In genomic region chr1:32918166-32918565, GRCh38 we compare ENCODE assay signal across 15 cellular contexts. TPM values are rescaled to one million over a fixed set of nuclear protein-coding genes. Genes with fewer than 3 reads are reported as not detected.
A peak's percentile ranks its signal among the peaks of the same experiment; 100 is the strongest.
DNase-seq lines count a peak whose midpoint lies in the region; ATAC-seq, FAIRE-seq and TF ChIP-seq lines count a peak whose summit lies in the region.
"Had no signal": no experiment of that assay in that cellular context is flagged by ENCODE, and none has a peak within 500 bp of the region (broad histone marks: within the 10 kb centered on the region; RNA-seq: fewer than 3 reads in every experiment).

No MANE protein-coding gene starts in this region.

- H3K4me1 Mint-ChIP-seq in mesothelial cell of epicardium: peaks cover 13% of the 10 kb centered on the region
- peaks cover 2% of the 10 kb centered on the region; the same call in 1 of the 2 replicates for H3K4me1 Mint-ChIP-seq in WTC11
- H3K4me1 Mint-ChIP-seq: B cell had no signal

- H3K9me3 ChIP-seq in K562 (replicated peaks; ENCODE audit: control insufficient read depth, insufficient read depth, low read depth, low read length) (no peaks in the 10 kb centered on the region), gastrocnemius medialis (no peaks in the 10 kb centered on the region), left ventricle myocardium inferior (replicated peaks) (no peaks in the 10 kb centered on the region)

- no peak for TF ChIP-seq EP300 in K562 (IDR thresholded peaks at IDR 0.05; ENCODE audit: low read length)

- POLR2A ChIA-PET in K562 (lab: Yijun Ruan, JAX): interaction anchor here (0.9 to 1.3 kb wide), 2 partner anchors 9 to 16 kb away, joined by 3 to 5 read pairs; no protein-coding TSS in a partner anchor
- POLR2A ChIA-PET in WTC11 (lab: Charles Lee): no interaction called here

- TF ChIP-seq CTCF in K562 (IDR thresholded peaks at IDR 0.05 in 2 of 3, conservative IDR thresholded peaks at IDR 0.05 in 1 of 3; ENCODE audit: insufficient read depth in 2 of 3, low read depth in 1 of 3, low read length in 3 of 3): no peak
- TF ChIP-seq CTCF in mesothelial cell of epicardium (IDR thresholded peaks at IDR 0.05; ENCODE audit: unreplicated experiment): no peak
- TF ChIP-seq CTCF in WTC11 (IDR thresholded peaks at IDR 0.05): no peak
- no peak for TF ChIP-seq CTCF in gastrocnemius medialis (IDR thresholded peaks at IDR 0.05 in 4 of 5, conservative IDR thresholded peaks at IDR 0.05 in 1 of 5)
- no peak for TF ChIP-seq CTCF in left ventricle myocardium inferior (IDR thresholded peaks at IDR 0.05; ENCODE audit: borderline replicate concordance)

- H3K27me3 ChIP-seq in K562 (ENCODE audit: control insufficient read depth in 2 of 2, insufficient read depth in 2 of 2, low read length in 2 of 2) (peaks cover 13 to 40% of the 10 kb centered on the region in 2 experiments), gastrocnemius medialis (no peaks in the 10 kb centered on the region), left ventricle myocardium inferior (ENCODE audit: low read depth) (peaks cover 29% of the 10 kb centered on the region)

- no peaks in the 10 kb centered on the region for H4K20me1 ChIP-seq in K562 (replicated peaks; ENCODE audit: control insufficient read depth, insufficient read depth, low read length)

- H3K27ac ChIP-seq in K562 (ENCODE audit: extremely low read depth, low read depth, low read length): no peak overlapping the region
- no peak overlapping the region for H3K27ac ChIP-seq in gastrocnemius medialis
- no peak overlapping the region for H3K27ac ChIP-seq in left ventricle myocardium inferior (replicated peaks)
- H3K27ac ChIP-seq: C4-2B had no signal

- H3K36me3 ChIP-seq in K562 (ENCODE audit: control insufficient read depth, insufficient read depth, low read length): no peaks in the 10 kb centered on the region
- no peaks in the 10 kb centered on the region for H3K36me3 ChIP-seq in gastrocnemius medialis
- no peaks in the 10 kb centered on the region for H3K36me3 ChIP-seq in left ventricle myocardium inferior

- in situ Hi-C loops in K562 (cut with MboI): no loop called here
- in situ Hi-C loops in gastrocnemius medialis (cut with MboI; ENCODE audit: low sequenced_read_pairs in 4 of 4): no loop called here

- no peak overlapping the region for H3K4me2 ChIP-seq in K562 (ENCODE audit: insufficient read depth, low read length)

- DNase-seq in NCI-H2227 (lab: John Stamatoyannopoulos, UW; ENCODE audit: unreplicated experiment) (peak; percentile 51), K562 (ENCODE audit: extremely low read depth in 1 of 4, low spot score in 3 of 4) (peak in 1 of 4 experiments; percentile 5), mesothelial cell of epicardium (ENCODE audit: low spot score in 2 of 2, unreplicated experiment in 2 of 2) (no peak), WTC11 (ENCODE audit: low spot score) (no peak), NCI-H748 (lab: John Stamatoyannopoulos, UW; ENCODE audit: unreplicated experiment) (no peak), gastrocnemius medialis (no peak), left ventricle myocardium inferior (no peak)
- DNase-seq: DND-41 had no signal

- H3K4me3 Mint-ChIP-seq in mesothelial cell of epicardium (no peak overlapping the region), WTC11 (no peak overlapping the region)
- H3K4me3 Mint-ChIP-seq: B cell; CD4-positive, alpha-beta memory T cell had no signal

- no peaks in the 10 kb centered on the region for H3K79me2 ChIP-seq in K562 (ENCODE audit: control insufficient read depth, insufficient read depth, low read length)

- BruUV-seq in K562 (replicated peaks; lab: Mats Ljungman, UMichigan): no TSS peak

- H3K9ac ChIP-seq in K562 (ENCODE audit: insufficient read depth in 1 of 2, low read depth in 2 of 2, low read length in 2 of 2): no peak overlapping the region

- CTCF ChIA-PET in K562 (lab: Yijun Ruan, JAX; ENCODE audit: low intra/inter-chr PET ratio) (no interaction called here), WTC11 (lab: Charles Lee) (interaction anchor here (0.7 to 1.8 kb wide), 5 partner anchors 25 to 1149 kb away, joined by 3 to 8 read pairs (median 5); no protein-coding TSS in a partner anchor)

- H3K9me3 Mint-ChIP-seq in mesothelial cell of epicardium (no peaks in the 10 kb centered on the region), WTC11 (no peaks in the 10 kb centered on the region)
- H3K9me3 Mint-ChIP-seq: CD4-positive, alpha-beta memory T cell had no signal

- H3K27me3 Mint-ChIP-seq in mesothelial cell of epicardium (ENCODE audit: low read depth) (no peaks in the 10 kb centered on the region), WTC11 (ENCODE audit: low read depth) (peaks cover 25% of the 10 kb centered on the region)

- no peaks in the 10 kb centered on the region for H3K9me1 ChIP-seq in K562 (ENCODE audit: control insufficient read depth, insufficient read depth, low read length)

- peaks cover 0 to 17% of the 10 kb centered on the region in 2 experiments; a peak in 3 of 5 replicates for H3K4me1 ChIP-seq in K562 (replicated peaks in 1 of 2; ENCODE audit: control insufficient read depth in 2 of 2, insufficient read depth in 2 of 2, low read length in 2 of 2)
- peaks cover 0 to 4% of the 10 kb centered on the region in 2 donors for H3K4me1 ChIP-seq in gastrocnemius medialis
- H3K4me1 ChIP-seq in left ventricle myocardium inferior: peaks cover 7% of the 10 kb centered on the region

- no peak for FAIRE-seq in K562 (lab: Jason Lieb, UNC)
- FAIRE-seq: A204.1, GM12892, H54 had no signal

- H3K27ac Mint-ChIP-seq in mesothelial cell of epicardium (peak overlapping the region; percentile 21), WTC11 (no peak overlapping the region)
- H3K27ac Mint-ChIP-seq: B cell; CD4-positive, alpha-beta memory T cell had no signal

- no peak for TF ChIP-seq RAD21 in K562 (CRISPR knock-in tag; conservative IDR thresholded peaks at IDR 0.05 in 1 of 2, IDR thresholded peaks at IDR 0.05 in 1 of 2)

- no peak for ATAC-seq in K562
- no peak for ATAC-seq in WTC11
- no peak for ATAC-seq in gastrocnemius medialis
- ATAC-seq: HCT116 had no signal

- intact Hi-C loops in K562 (cut with micrococcal nuclease) (no loop called here), gastrocnemius medialis (cut with DNase I; ENCODE audit: low total_unique reads) (no loop called here), left ventricle myocardium inferior (cut with micrococcal nuclease) (no loop called here)

- TF ChIP-seq POLR2A in K562 (conservative IDR thresholded peaks at IDR 0.05) (no peak), gastrocnemius medialis (IDR thresholded peaks at IDR 0.05) (no peak)

- WGBS in K562 (ENCODE audit: insufficient coverage, low coverage, missing lambda C conversion rate): 5% methylated on average over 1 of the region's 1 CpG

- H2AFZ ChIP-seq in K562 (ENCODE audit: low read depth, low read length): no peak overlapping the region

- H3K36me3 Mint-ChIP-seq in mesothelial cell of epicardium (no peaks in the 10 kb centered on the region), WTC11 (no peaks in the 10 kb centered on the region)
- H3K36me3 Mint-ChIP-seq: CD4-positive, alpha-beta memory T cell had no signal

- H3K4me3 ChIP-seq in K562 (no peak overlapping the region), gastrocnemius medialis (no peak overlapping the region), left ventricle myocardium inferior (no peak overlapping the region)

RNA-seq across cellular contexts. Expression of gene TMEM54, which starts 17.0 kb away (rescaled TPM):
- total RNA-seq in K562 (2011; cell fraction: chromatin; rRNA removed; ENCODE audit: low replicate concordance): 2.4 and 10.2 TPM in 2 replicates
- total RNA-seq in K562 (2011; cell fraction: nucleolus; rRNA removed): 19.3 and 19.7 TPM in 2 replicates
- total RNA-seq in K562 (2011; cell fraction: nucleoplasm; rRNA removed): 14.0 and 21.6 TPM in 2 replicates
- 12.8 and 14.5 TPM in 2 replicates for total RNA-seq in K562 (2014; rRNA removed)
- 1.2 and 2.1 TPM in 2 replicates for total RNA-seq in K562 (2014; rRNA removed; fragmentation: Illumina TruSeq; extraction: Trizol)
- total RNA-seq in K562 (2015; rRNA removed; fragmentation: Illumina TruSeq; extraction: Trizol): 3.8 TPM in 2 replicates
- total RNA-seq in K562 (2021): 13.1 and 15.1 TPM in 2 replicates
- polyA plus RNA-seq in K562 (2011; rRNA removed): 16.2 and 31.0 TPM in 2 replicates
- polyA plus RNA-seq in K562 (2011; cell fraction: cytosol; rRNA removed): 75.0 and 104 TPM in 2 replicates
- polyA plus RNA-seq in K562 (2011; cell fraction: nucleus; rRNA removed): 24.7 and 26.3 TPM in 2 replicates
- polyA plus RNA-seq in K562 (2012): 26.4 and 45.9 TPM in 2 replicates
- polyA plus RNA-seq in K562 (2014; fragmentation: Illumina TruSeq; extraction: Trizol): 8.2 and 11.8 TPM in 2 replicates
- polyA plus RNA-seq in K562 (2014; fragmentation: Nextera tagmentation; extraction: Ambion mirVana): 1 to 10 TPM in 1 of 2 experiments, under 1 TPM in 1; 1.00 to 1.7 TPM
- polyA plus RNA-seq in K562 (2014; rRNA removed): 9.8 and 13.3 TPM in 2 replicates
- polyA minus RNA-seq in K562 (2011; rRNA and poly(A)+ RNA removed): 5.4 and 6.5 TPM in 2 replicates
- 8.6 and 15.1 TPM in 2 replicates for polyA minus RNA-seq in K562 (2011; cell fraction: cytosol; rRNA and poly(A)+ RNA removed)
- 4.2 TPM in 2 replicates for polyA minus RNA-seq in K562 (2011; cell fraction: nucleus; rRNA and poly(A)+ RNA removed)
- total RNA-seq in mesothelial cell of epicardium: 46.5 to 49.0 TPM (median 47.7 TPM) in 3 replicates
- total RNA-seq in WTC11 (2021): 20.7 to 29.0 TPM (median 24.9 TPM) in 3 replicates
- total RNA-seq in gastrocnemius medialis: 1 to 10 TPM; 4.0 to 7.0 (median 4.8) TPM
- total RNA-seq in left ventricle myocardium inferior: 14.2 TPM
- total RNA-seq: B cell; CD4-positive, alpha-beta memory T cell had no signal
- polyA plus RNA-seq: CD4-positive, alpha-beta memory T cell had no signal

RNA-seq across cellular contexts. Expression of gene HPCA, which starts 31.9 kb away (rescaled TPM):
- total RNA-seq in K562 (2011; cell fraction: chromatin; rRNA removed; ENCODE audit: low replicate concordance): not detected in 2 replicates
- not detected in 2 replicates for total RNA-seq in K562 (2011; cell fraction: nucleolus; rRNA removed)
- not detected in 2 replicates for total RNA-seq in K562 (2011; cell fraction: nucleoplasm; rRNA removed)
- total RNA-seq in K562 (2014; rRNA removed) (not detected in 2 replicates), K562 (2014; rRNA removed; fragmentation: Illumina TruSeq; extraction: Trizol) (not detected in 2 replicates), K562 (2015; rRNA removed; fragmentation: Illumina TruSeq; extraction: Trizol) (not detected in 2 replicates), K562 (2021) (not detected in 2 replicates), mesothelial cell of epicardium (2.3 to 2.9 TPM (median 2.9 TPM) in 3 replicates), WTC11 (2021) (1.5 to 2.2 TPM (median 1.9 TPM) in 3 replicates), gastrocnemius medialis (not detected), left ventricle myocardium inferior (not detected)
- polyA plus RNA-seq in K562 (2011; rRNA removed) (not detected in 2 replicates), K562 (2014; fragmentation: Illumina TruSeq; extraction: Trizol) (not detected in 2 replicates), K562 (2014; fragmentation: Nextera tagmentation; extraction: Ambion mirVana) (not detected), K562 (2014; rRNA removed) (not detected in 2 replicates)
- not detected in 2 replicates for polyA plus RNA-seq in K562 (2011; cell fraction: cytosol; rRNA removed)
- polyA plus RNA-seq in K562 (2011; cell fraction: nucleus; rRNA removed): not detected in 2 replicates
- 0.22 and 0.44 TPM in 2 replicates for polyA plus RNA-seq in K562 (2012)
- polyA minus RNA-seq in K562 (2011; rRNA and poly(A)+ RNA removed): not detected in 2 replicates
- polyA minus RNA-seq in K562 (2011; cell fraction: cytosol; rRNA and poly(A)+ RNA removed): not detected in 2 replicates
- not detected in 2 replicates for polyA minus RNA-seq in K562 (2011; cell fraction: nucleus; rRNA and poly(A)+ RNA removed)
- total RNA-seq: B cell had no signal
- polyA plus RNA-seq: CD4-positive, alpha-beta memory T cell had no signal

RNA-seq across cellular contexts. Expression of gene RNF19B, which starts 46.4 kb away (rescaled TPM):
- 7.2 and 10.6 TPM in 2 replicates for total RNA-seq in K562 (2011; cell fraction: chromatin; rRNA removed; ENCODE audit: low replicate concordance)
- 7.9 and 11.3 TPM in 2 replicates for total RNA-seq in K562 (2011; cell fraction: nucleolus; rRNA removed)
- total RNA-seq in K562 (2011; cell fraction: nucleoplasm; rRNA removed): 6.7 and 7.8 TPM in 2 replicates
- total RNA-seq in K562 (2014; rRNA removed) (9.6 and 11.8 TPM in 2 replicates), K562 (2014; rRNA removed; fragmentation: Illumina TruSeq; extraction: Trizol) (9.1 and 10.2 TPM in 2 replicates), K562 (2015; rRNA removed; fragmentation: Illumina TruSeq; extraction: Trizol) (10.5 and 10.9 TPM in 2 replicates), K562 (2021) (14.9 TPM in 2 replicates), mesothelial cell of epicardium (14.3 to 15.5 TPM (median 14.6 TPM) in 3 replicates), WTC11 (2021) (14.8 to 21.9 TPM (median 15.4 TPM) in 3 replicates), gastrocnemius medialis (10 to 100 TPM; 22.7 to 34.4 (median 28.6) TPM), left ventricle myocardium inferior (15.4 TPM)
- polyA plus RNA-seq in K562 (2011; rRNA removed) (10.2 and 14.3 TPM in 2 replicates), K562 (2014; fragmentation: Illumina TruSeq; extraction: Trizol) (14.1 and 14.6 TPM in 2 replicates), K562 (2014; fragmentation: Nextera tagmentation; extraction: Ambion mirVana) (1 to 10 TPM; 2.6 to 2.8 TPM), K562 (2014; rRNA removed) (10.1 and 11.6 TPM in 2 replicates)
- polyA plus RNA-seq in K562 (2011; cell fraction: cytosol; rRNA removed): 9.9 and 11.1 TPM in 2 replicates
- polyA plus RNA-seq in K562 (2011; cell fraction: nucleus; rRNA removed): 5.4 and 6.0 TPM in 2 replicates
- 12.3 and 15.2 TPM in 2 replicates for polyA plus RNA-seq in K562 (2012)
- polyA minus RNA-seq in K562 (2011; rRNA and poly(A)+ RNA removed): 18.7 and 25.2 TPM in 2 replicates
- polyA minus RNA-seq in K562 (2011; cell fraction: cytosol; rRNA and poly(A)+ RNA removed): 7.8 and 11.6 TPM in 2 replicates
- 4.7 and 7.8 TPM in 2 replicates for polyA minus RNA-seq in K562 (2011; cell fraction: nucleus; rRNA and poly(A)+ RNA removed)

RNA-seq across cellular contexts. Expression of gene FNDC5, which starts 47.5 kb away (rescaled TPM):
- total RNA-seq in K562 (2011; cell fraction: chromatin; rRNA removed; ENCODE audit: low replicate concordance): 1.1 and 2.3 TPM in 2 replicates
- 1.3 and 2.0 TPM in 2 replicates for total RNA-seq in K562 (2011; cell fraction: nucleolus; rRNA removed)
- 0.59 and 1.1 TPM in 2 replicates for total RNA-seq in K562 (2011; cell fraction: nucleoplasm; rRNA removed)
- 0.14 and 0.61 TPM in 2 replicates for total RNA-seq in K562 (2014; rRNA removed)
- total RNA-seq in K562 (2014; rRNA removed; fragmentation: Illumina TruSeq; extraction: Trizol): 0.25 and 0.48 TPM in 2 replicates
- 0.22 and 0.41 TPM in 2 replicates for total RNA-seq in K562 (2015; rRNA removed; fragmentation: Illumina TruSeq; extraction: Trizol)
- total RNA-seq in K562 (2021): 0.38 and 0.56 TPM in 2 replicates
- polyA plus RNA-seq in K562 (2011; rRNA removed): 2.1 and 2.5 TPM in 2 replicates
- 1.3 and 1.6 TPM in 2 replicates for polyA plus RNA-seq in K562 (2011; cell fraction: cytosol; rRNA removed)
- polyA plus RNA-seq in K562 (2011; cell fraction: nucleus; rRNA removed): 5.0 and 6.0 TPM in 2 replicates
- 0.42 and 0.81 TPM in 2 replicates for polyA plus RNA-seq in K562 (2012)
- polyA plus RNA-seq in K562 (2014; fragmentation: Illumina TruSeq; extraction: Trizol): 0.17 and 0.25 TPM in 2 replicates
- under 1 TPM; 0.06 to 0.10 TPM for polyA plus RNA-seq in K562 (2014; fragmentation: Nextera tagmentation; extraction: Ambion mirVana)
- polyA plus RNA-seq in K562 (2014; rRNA removed): 0.12 and 0.24 TPM in 2 replicates
- polyA minus RNA-seq in K562 (2011; rRNA and poly(A)+ RNA removed): 2.6 and 3.1 TPM in 2 replicates
- polyA minus RNA-seq in K562 (2011; cell fraction: cytosol; rRNA and poly(A)+ RNA removed): 0.38 TPM in 1 of 2 replicates, not detected in the other
- 0.13 and 1.3 TPM in 2 replicates for polyA minus RNA-seq in K562 (2011; cell fraction: nucleus; rRNA and poly(A)+ RNA removed)
- 162 to 165 TPM (median 164 TPM) in 3 replicates for total RNA-seq in mesothelial cell of epicardium
- total RNA-seq in WTC11 (2021): 1.2 to 1.6 TPM (median 1.4 TPM) in 3 replicates
- total RNA-seq in gastrocnemius medialis: 100 to 1,000 TPM in 3 of 4 donors, 10 to 100 TPM in 1; 39.6 to 274 (median 114) TPM
- total RNA-seq in left ventricle myocardium inferior: 105 TPM
- total RNA-seq: CD4-positive, alpha-beta memory T cell had no signal
- polyA plus RNA-seq: CD4-positive, alpha-beta memory T cell had no signal
